ENCODE assay signal across 8 cellular contexts in the genomic region with DNA sequence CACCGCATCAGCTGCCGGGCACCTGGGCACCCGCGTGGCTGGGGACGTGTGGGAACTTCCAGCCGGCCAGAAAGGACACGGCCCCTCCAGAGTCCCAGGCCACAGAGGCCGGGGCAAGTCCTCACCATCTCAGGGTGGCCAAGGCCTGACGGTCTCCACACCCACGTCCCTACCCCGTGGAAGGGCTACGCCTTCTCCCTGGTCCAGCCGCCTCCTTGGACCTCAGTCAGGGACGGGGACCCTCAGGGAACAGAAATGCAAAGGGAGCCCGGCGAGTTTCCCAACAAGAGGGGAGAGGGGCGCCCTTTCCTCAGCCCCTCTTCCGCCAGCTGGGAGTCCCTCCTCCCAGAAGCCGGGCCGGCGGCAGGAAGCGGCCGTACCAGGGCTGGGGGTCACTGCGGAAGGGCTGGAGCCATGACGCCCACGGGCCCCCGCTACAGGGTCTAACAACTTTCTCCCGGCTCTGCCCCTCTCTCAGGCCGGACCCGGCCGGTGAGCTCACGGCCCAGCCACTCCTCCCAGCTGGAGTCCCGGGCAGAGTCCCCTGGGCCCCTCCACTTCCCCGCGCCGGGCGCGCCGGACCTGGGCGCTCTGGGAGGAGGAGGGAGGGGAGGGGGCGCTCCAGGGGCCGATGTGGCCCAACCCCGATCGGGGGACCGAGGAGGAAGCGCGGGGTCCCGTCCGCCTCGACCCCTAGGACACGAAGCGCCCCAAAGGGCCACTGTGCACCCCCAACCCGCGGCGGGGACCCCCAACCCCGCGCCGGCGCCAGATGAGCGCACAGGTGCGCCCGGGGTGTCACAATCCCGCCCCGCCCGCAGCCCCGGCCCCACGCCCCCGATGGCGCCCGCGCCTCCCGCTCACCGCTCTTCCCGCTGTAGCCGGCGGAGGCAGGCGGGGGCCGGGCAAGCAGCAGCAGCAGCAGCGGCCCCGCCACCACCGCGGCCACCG. TPM values are rescaled to one million over a fixed set of nuclear protein-coding genes. Genes with fewer than 3 reads are reported as not detected.
A peak's percentile ranks its signal among the peaks of the same experiment; 100 is the strongest.
DNase-seq lines count a peak whose midpoint lies in the region; ATAC-seq, FAIRE-seq and TF ChIP-seq lines count a peak whose summit lies in the region.

No MANE protein-coding gene starts in this region.

- H3K27ac ChIP-seq in HCT116 (ENCODE audit: low read depth, low read length) (peak overlapping the region; percentile 70), muscle layer of colon (ENCODE audit: low read depth, low read length) (peak overlapping the region; percentile 47)
- peak overlapping the region; percentile 55 for H3K27ac ChIP-seq in effector memory CD4-positive, alpha-beta T cell (ENCODE audit: insufficient read depth, low read length, poor library complexity, severe bottlenecking)

- H3K9me3 ChIP-seq in HCT116 (ENCODE audit: control insufficient read depth in 1 of 2, insufficient read depth in 1 of 2, low read depth in 1 of 2, low read length in 2 of 2): no peaks in the 10 kb centered on the region
- no peaks in the 10 kb centered on the region for H3K9me3 ChIP-seq in effector memory CD4-positive, alpha-beta T cell (ENCODE audit: control insufficient read depth, low read length)
- H3K9me3 ChIP-seq in muscle layer of colon (ENCODE audit: low read length): no peaks in the 10 kb centered on the region

- no peaks in the 10 kb centered on the region for H3K36me3 ChIP-seq in HCT116 (ENCODE audit: control insufficient read depth in 1 of 2, insufficient read depth in 2 of 2, low read length in 2 of 2)
- H3K36me3 ChIP-seq in effector memory CD4-positive, alpha-beta T cell (ENCODE audit: control insufficient read depth, insufficient read depth, low read length): peaks cover 15% of the 10 kb centered on the region
- peaks cover 8% of the 10 kb centered on the region for H3K36me3 ChIP-seq in muscle layer of colon (ENCODE audit: insufficient read depth, low read length)

- no peaks in the 10 kb centered on the region for H3K9me2 ChIP-seq in HCT116 (ENCODE audit: insufficient read depth)

- peaks cover 7% of the 10 kb centered on the region; the same call in 1 of the 2 replicates for H3K79me2 ChIP-seq in HCT116 (ENCODE audit: insufficient read depth, low read length)

- no peak for TF ChIP-seq POLR2A in GM12892 (IDR thresholded peaks at IDR 0.05; ENCODE audit: low read depth, low read length)
- TF ChIP-seq POLR2A in HCT116 (IDR thresholded peaks at IDR 0.05; ENCODE audit: borderline replicate concordance, extremely low read depth, insufficient read depth, insufficient read length): no peak

- H3K27me3 ChIP-seq in HCT116 (ENCODE audit: insufficient read depth, low read length) (no peaks in the 10 kb centered on the region), muscle layer of colon (ENCODE audit: control insufficient read depth in 1 of 2, insufficient read depth in 2 of 2, low read length in 2 of 2) (no peaks in the 10 kb centered on the region)
- H3K27me3 ChIP-seq in effector memory CD4-positive, alpha-beta T cell (replicated peaks; ENCODE audit: control insufficient read depth, insufficient read depth, low read length, poor library complexity, severe bottlenecking): no peaks in the 10 kb centered on the region

- H3K4me1 ChIP-seq in HCT116 (ENCODE audit: control insufficient read depth in 1 of 2, insufficient read depth in 2 of 2, low read length in 2 of 2) (peaks cover 6 to 18% of the 10 kb centered on the region in 2 experiments; a peak in 3 of 4 replicates), muscle layer of colon (ENCODE audit: insufficient read depth, low read length) (peaks cover 29% of the 10 kb centered on the region)
- H3K4me1 ChIP-seq in effector memory CD4-positive, alpha-beta T cell (ENCODE audit: control insufficient read depth, insufficient read depth, low read length, poor library complexity, severe bottlenecking): peaks cover 26% of the 10 kb centered on the region

- no TSS peak for BruUV-seq in HCT116 (replicated peaks; lab: Mats Ljungman, UMichigan)

- intact Hi-C loops in HCT116 (cut with micrococcal nuclease): no loop called here

- TF ChIP-seq CTCF in HCT116 (IDR thresholded peaks at IDR 0.05 in 2 of 3, conservative IDR thresholded peaks at IDR 0.05 in 1 of 3; ENCODE audit: borderline replicate concordance in 1 of 3, insufficient read depth in 1 of 3, low read depth in 2 of 3, low read length in 2 of 3): no peak

- H2AFZ ChIP-seq in HCT116 (ENCODE audit: low read depth, low read length, poor library complexity, severe bottlenecking): no peak overlapping the region

- no peak for FAIRE-seq in GM12892 (lab: Jason Lieb, UNC)

- H4K20me1 ChIP-seq in HCT116 (ENCODE audit: insufficient read depth): no peaks in the 10 kb centered on the region

- peak overlapping the region; percentile 72 for H3K4me2 ChIP-seq in HCT116 (ENCODE audit: low read length)

- H3K4me3 ChIP-seq in HCT116 (replicated peaks in 1 of 2; ENCODE audit: low read depth in 1 of 2, low read length in 2 of 2) (peak overlapping the region; percentile 55 to 65), muscle layer of colon (ENCODE audit: low read depth in 1 of 2, low read length in 2 of 2) (peak overlapping the region; percentile 52 to 55)
- H3K4me3 ChIP-seq in effector memory CD4-positive, alpha-beta T cell (ENCODE audit: insufficient read depth, low read depth, low read length, poor library complexity, severe bottlenecking): peak overlapping the region; percentile 78

- DNase-seq in GM12892 (ENCODE audit: insufficient read length): peak; percentile 61
- DNase-seq in HCT116 (ENCODE audit: low read depth, low spot score): no peak
- peak; percentile 52 for DNase-seq in RPMI8226
- no peak for DNase-seq in effector memory CD4-positive, alpha-beta T cell
- DNase-seq in NCI-H1048 (lab: John Stamatoyannopoulos, UW): no peak
- DNase-seq in pons (ENCODE audit: low spot score): no peak

- POLR2A ChIA-PET in HCT116 (lab: Charles Lee): interaction anchor here (1.4 kb wide), 1 partner anchor 11 kb away, joined by 5 read pairs; the partner anchor contains the start of gene MRPL28

- CTCF ChIA-PET in HCT116 (lab: Charles Lee): no interaction called here

- RAD21 ChIA-PET in HCT116 (lab: Charles Lee; ENCODE audit: low non-redundant PET in 1 of 2, low total read pairs in 2 of 2, uncharacterized antibody in 2 of 2, unreplicated experiment in 2 of 2): no interaction called here

- TF ChIP-seq RAD21 in HCT116 (IDR thresholded peaks at IDR 0.05; ENCODE audit: low read depth): no peak

- peak overlapping the region; percentile 70 for H3K9ac ChIP-seq in HCT116 (ENCODE audit: low read length)
- H3K9ac ChIP-seq in muscle layer of colon (ENCODE audit: low read length): no peak overlapping the region

- ATAC-seq in HCT116 (peak; percentile 44), HG03196 (IDR thresholded peaks at IDR 0.05; ENCODE audit: unreplicated experiment) (no peak)

TF ChIP-seq in HCT116, 20 proteins besides CTCF, POLR2A, EP300 and RAD21 (continues in another document):
- TF ChIP-seq CBX3 (IDR thresholded peaks at IDR 0.05; ENCODE audit: low read depth) (no peak), ZFX (IDR thresholded peaks at IDR 0.05) (no peak), ELF1 (IDR thresholded peaks at IDR 0.05; ENCODE audit: borderline replicate concordance, low read depth) (no peak), TCF7L2 (IDR thresholded peaks at IDR 0.05; ENCODE audit: borderline replicate concordance, extremely low read depth, insufficient read depth, insufficient read length) (no peak), CEBPB (IDR thresholded peaks at IDR 0.05; ENCODE audit: low read depth) (no peak), SP1 (IDR thresholded peaks at IDR 0.05; ENCODE audit: low read depth) (no peak), EGR1 (IDR thresholded peaks at IDR 0.05; ENCODE audit: low read depth) (no peak)
- TF ChIP-seq, protein P1, sequence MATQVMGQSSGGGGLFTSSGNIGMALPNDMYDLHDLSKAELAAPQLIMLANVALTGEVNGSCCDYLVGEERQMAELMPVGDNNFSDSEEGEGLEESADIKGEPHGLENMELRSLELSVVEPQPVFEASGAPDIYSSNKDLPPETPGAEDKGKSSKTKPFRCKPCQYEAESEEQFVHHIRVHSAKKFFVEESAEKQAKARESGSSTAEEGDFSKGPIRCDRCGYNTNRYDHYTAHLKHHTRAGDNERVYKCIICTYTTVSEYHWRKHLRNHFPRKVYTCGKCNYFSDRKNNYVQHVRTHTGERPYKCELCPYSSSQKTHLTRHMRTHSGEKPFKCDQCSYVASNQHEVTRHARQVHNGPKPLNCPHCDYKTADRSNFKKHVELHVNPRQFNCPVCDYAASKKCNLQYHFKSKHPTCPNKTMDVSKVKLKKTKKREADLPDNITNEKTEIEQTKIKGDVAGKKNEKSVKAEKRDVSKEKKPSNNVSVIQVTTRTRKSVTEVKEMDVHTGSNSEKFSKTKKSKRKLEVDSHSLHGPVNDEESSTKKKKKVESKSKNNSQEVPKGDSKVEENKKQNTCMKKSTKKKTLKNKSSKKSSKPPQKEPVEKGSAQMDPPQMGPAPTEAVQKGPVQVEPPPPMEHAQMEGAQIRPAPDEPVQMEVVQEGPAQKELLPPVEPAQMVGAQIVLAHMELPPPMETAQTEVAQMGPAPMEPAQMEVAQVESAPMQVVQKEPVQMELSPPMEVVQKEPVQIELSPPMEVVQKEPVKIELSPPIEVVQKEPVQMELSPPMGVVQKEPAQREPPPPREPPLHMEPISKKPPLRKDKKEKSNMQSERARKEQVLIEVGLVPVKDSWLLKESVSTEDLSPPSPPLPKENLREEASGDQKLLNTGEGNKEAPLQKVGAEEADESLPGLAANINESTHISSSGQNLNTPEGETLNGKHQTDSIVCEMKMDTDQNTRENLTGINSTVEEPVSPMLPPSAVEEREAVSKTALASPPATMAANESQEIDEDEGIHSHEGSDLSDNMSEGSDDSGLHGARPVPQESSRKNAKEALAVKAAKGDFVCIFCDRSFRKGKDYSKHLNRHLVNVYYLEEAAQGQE (IDR thresholded peaks at IDR 0.05; ENCODE audit: low read depth): no peak

RNA-seq across cellular contexts. Expression of gene PGAP6, which starts 0.7 kb away (rescaled TPM):
- polyA plus RNA-seq in GM12892 (2012; ENCODE audit: missing spikeins): 20.9 TPM
- total RNA-seq in HCT116 (2021; ENCODE audit: unreplicated experiment): 35.4 TPM
- 37.4 and 48.1 TPM in 2 replicates for polyA plus RNA-seq in HCT116 (2012)

RNA-seq across cellular contexts. Expression of gene MRPL28, which starts 10.8 kb away (rescaled TPM):
- 59.7 TPM for polyA plus RNA-seq in GM12892 (2012; ENCODE audit: missing spikeins)
- 61.4 TPM for total RNA-seq in HCT116 (2021; ENCODE audit: unreplicated experiment)
- 68.8 and 76.4 TPM in 2 replicates for polyA plus RNA-seq in HCT116 (2012)

RNA-seq across cellular contexts. Expression of gene NME4, which starts 15.9 kb away (rescaled TPM):
- 84.7 TPM for polyA plus RNA-seq in GM12892 (2012; ENCODE audit: missing spikeins)
- 68.2 TPM for total RNA-seq in HCT116 (2021; ENCODE audit: unreplicated experiment)
- 84.8 and 86.0 TPM in 2 replicates for polyA plus RNA-seq in HCT116 (2012)

RNA-seq across cellular contexts. Expression of gene DECR2, which starts 20.6 kb away (rescaled TPM):
- 7.7 TPM for polyA plus RNA-seq in GM12892 (2012; ENCODE audit: missing spikeins)
- 17.1 TPM for total RNA-seq in HCT116 (2021; ENCODE audit: unreplicated experiment)
- polyA plus RNA-seq in HCT116 (2012): 13.6 and 15.8 TPM in 2 replicates

RNA-seq across cellular contexts. Expression of gene AXIN1, which starts 28.6 kb away (rescaled TPM):
- 8.6 TPM for polyA plus RNA-seq in GM12892 (2012; ENCODE audit: missing spikeins)
- 20.2 TPM for total RNA-seq in HCT116 (2021; ENCODE audit: unreplicated experiment)
- polyA plus RNA-seq in HCT116 (2012): 17.4 and 20.0 TPM in 2 replicates

Comparison
In these comparisons a context has a peak if more than half of its experiments do, and no peak if none do; other contexts are left out.
1. DNase-seq: peak in GM12892 (single experiment) and RPMI8226 (single experiment); none in HCT116 (single experiment), effector memory CD4-positive, alpha-beta T cell (0 of 3), NCI-H1048 (single experiment) and pons (single experiment).
2. Peak in every context shown above with its lines, with median percentiles within 50 percentile points of each other: H3K27ac ChIP-seq and H3K4me3 ChIP-seq.